1 cellular context compared by ENCODE assay signal in the genomic region with DNA sequence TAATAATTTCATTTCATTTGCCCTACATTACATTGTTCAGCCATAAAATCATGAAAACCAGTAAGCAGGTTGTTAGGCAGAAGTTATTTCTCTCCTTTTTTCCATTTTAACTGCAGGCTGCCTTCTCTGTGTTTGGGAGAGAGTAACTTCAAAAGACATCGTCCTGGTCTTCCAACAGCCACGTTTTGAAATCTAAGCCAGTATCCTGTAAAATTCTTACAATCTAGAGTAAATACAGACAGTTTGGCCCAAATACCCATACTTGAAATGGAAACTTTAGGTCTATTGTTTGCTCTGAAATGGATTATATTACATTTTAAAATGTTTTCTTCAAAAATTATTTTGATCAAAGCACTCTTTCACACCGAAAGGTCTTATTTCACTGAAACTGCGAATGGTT.
TF ChIP-seq lines count a peak whose summit lies in the region.

No MANE protein-coding gene starts in this region.

TF ChIP-seq in HepG2, 621 proteins besides CTCF, POLR2A, EP300 and RAD21 (continued from another document):
- TF ChIP-seq, protein P1, sequence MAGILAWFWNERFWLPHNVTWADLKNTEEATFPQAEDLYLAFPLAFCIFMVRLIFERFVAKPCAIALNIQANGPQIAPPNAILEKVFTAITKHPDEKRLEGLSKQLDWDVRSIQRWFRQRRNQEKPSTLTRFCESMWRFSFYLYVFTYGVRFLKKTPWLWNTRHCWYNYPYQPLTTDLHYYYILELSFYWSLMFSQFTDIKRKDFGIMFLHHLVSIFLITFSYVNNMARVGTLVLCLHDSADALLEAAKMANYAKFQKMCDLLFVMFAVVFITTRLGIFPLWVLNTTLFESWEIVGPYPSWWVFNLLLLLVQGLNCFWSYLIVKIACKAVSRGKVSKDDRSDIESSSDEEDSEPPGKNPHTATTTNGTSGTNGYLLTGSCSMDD (CRISPR knock-in tag; IDR thresholded peaks at IDR 0.05) = no peak
- TF ChIP-seq, protein P2, sequence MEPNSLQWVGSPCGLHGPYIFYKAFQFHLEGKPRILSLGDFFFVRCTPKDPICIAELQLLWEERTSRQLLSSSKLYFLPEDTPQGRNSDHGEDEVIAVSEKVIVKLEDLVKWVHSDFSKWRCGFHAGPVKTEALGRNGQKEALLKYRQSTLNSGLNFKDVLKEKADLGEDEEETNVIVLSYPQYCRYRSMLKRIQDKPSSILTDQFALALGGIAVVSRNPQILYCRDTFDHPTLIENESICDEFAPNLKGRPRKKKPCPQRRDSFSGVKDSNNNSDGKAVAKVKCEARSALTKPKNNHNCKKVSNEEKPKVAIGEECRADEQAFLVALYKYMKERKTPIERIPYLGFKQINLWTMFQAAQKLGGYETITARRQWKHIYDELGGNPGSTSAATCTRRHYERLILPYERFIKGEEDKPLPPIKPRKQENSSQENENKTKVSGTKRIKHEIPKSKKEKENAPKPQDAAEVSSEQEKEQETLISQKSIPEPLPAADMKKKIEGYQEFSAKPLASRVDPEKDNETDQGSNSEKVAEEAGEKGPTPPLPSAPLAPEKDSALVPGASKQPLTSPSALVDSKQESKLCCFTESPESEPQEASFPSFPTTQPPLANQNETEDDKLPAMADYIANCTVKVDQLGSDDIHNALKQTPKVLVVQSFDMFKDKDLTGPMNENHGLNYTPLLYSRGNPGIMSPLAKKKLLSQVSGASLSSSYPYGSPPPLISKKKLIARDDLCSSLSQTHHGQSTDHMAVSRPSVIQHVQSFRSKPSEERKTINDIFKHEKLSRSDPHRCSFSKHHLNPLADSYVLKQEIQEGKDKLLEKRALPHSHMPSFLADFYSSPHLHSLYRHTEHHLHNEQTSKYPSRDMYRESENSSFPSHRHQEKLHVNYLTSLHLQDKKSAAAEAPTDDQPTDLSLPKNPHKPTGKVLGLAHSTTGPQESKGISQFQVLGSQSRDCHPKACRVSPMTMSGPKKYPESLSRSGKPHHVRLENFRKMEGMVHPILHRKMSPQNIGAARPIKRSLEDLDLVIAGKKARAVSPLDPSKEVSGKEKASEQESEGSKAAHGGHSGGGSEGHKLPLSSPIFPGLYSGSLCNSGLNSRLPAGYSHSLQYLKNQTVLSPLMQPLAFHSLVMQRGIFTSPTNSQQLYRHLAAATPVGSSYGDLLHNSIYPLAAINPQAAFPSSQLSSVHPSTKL (CRISPR knock-in tag; IDR thresholded peaks at IDR 0.05) = 0 out of 2 replicates have a peak, but pooled peaks have one; percentile 4
- TF ChIP-seq, protein P3, sequence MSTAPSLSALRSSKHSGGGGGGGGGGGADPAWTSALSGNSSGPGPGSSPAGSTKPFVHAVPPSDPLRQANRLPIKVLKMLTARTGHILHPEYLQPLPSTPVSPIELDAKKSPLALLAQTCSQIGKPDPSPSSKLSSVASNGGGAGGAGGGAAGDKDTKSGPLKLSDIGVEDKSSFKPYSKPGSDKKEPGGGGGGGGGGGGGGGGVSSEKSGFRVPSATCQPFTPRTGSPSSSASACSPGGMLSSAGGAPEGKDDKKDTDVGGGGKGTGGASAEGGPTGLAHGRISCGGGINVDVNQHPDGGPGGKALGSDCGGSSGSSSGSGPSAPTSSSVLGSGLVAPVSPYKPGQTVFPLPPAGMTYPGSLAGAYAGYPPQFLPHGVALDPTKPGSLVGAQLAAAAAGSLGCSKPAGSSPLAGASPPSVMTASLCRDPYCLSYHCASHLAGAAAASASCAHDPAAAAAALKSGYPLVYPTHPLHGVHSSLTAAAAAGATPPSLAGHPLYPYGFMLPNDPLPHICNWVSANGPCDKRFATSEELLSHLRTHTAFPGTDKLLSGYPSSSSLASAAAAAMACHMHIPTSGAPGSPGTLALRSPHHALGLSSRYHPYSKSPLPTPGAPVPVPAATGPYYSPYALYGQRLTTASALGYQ (CRISPR knock-in tag; IDR thresholded peaks at IDR 0.05) = 0 out of 2 replicates have a peak, but pooled peaks have one; percentile 11
- TF ChIP-seq TGIF2 (CRISPR knock-in tag; IDR thresholded peaks at IDR 0.05) (no peak), TCF7 (IDR thresholded peaks at IDR 0.05; ENCODE audit: low read depth) (peak; percentile 52; the same call in 1 of the 2 replicates), ZNF558 (CRISPR knock-in tag; IDR thresholded peaks at IDR 0.05; ENCODE audit: borderline replicate concordance) (no peak), ZNF10 (CRISPR knock-in tag; IDR thresholded peaks at IDR 0.05; ENCODE audit: borderline replicate concordance, low read depth) (no peak)
TF ChIP-seq in HepG2: peak in this region for 13.
